ENCODE assay signal across 9 cellular contexts in genomic region chr4:6695660-6696581, GRCh38.
DNase-seq lines count a peak whose midpoint lies in the region; ATAC-seq and TF ChIP-seq lines count a peak whose summit lies in the region.
"Had no signal": no experiment of that assay in that cellular context is flagged by ENCODE, and none has a peak within 500 bp of the region (broad histone marks: within the 10 kb centered on the region; RNA-seq: fewer than 3 reads in every experiment).

No MANE protein-coding gene starts in this region.

- peaks cover 69 to 73% of the 10 kb centered on the region in 2 donors for H3K4me1 Mint-ChIP-seq in effector memory CD8-positive, alpha-beta T cell (ENCODE audit: low read depth in 2 of 2)

- peaks cover 14% of the 10 kb centered on the region for H3K36me3 Mint-ChIP-seq in effector memory CD8-positive, alpha-beta T cell (ENCODE audit: insufficient read depth)

- POLR2A ChIA-PET in HEK293 (lab: Yijun Ruan, JAX) = no interaction called here

- peaks cover 0 to 5% of the 10 kb centered on the region in 2 experiments; a peak in 1 of 3 replicates for H3K36me3 ChIP-seq in HEK293 (ENCODE audit: control insufficient read depth in 2 of 2, insufficient read depth in 1 of 2, low read length in 2 of 2)
- H3K36me3 ChIP-seq: HAP-1 had no signal

- H3K4me1 ChIP-seq in HEK293 (ENCODE audit: control insufficient read depth, insufficient read depth, low read length) = no peaks in the 10 kb centered on the region
- H3K4me1 ChIP-seq: HAP-1 had no signal

- ATAC-seq in effector memory CD8-positive, alpha-beta T cell (replicated peaks) = peak; percentile 85
- no peak for ATAC-seq in HG03095 (IDR thresholded peaks at IDR 0.05; ENCODE audit: unreplicated experiment)

- H3K27ac ChIP-seq in HEK293 (ENCODE audit: extremely low read depth, low read depth, low read length) (no peak overlapping the region), skin epidermis (peak overlapping the region in 20 of 21 experiments; percentile 50 to 94 (median 74))

- peak overlapping the region; percentile 93 to 98 for H3K27ac Mint-ChIP-seq in effector memory CD8-positive, alpha-beta T cell

- H3K4me3 Mint-ChIP-seq in effector memory CD8-positive, alpha-beta T cell = peak overlapping the region; percentile 66 to 68

- peak; percentile 62 for DNase-seq in T-helper 22 cell (ENCODE audit: low read depth)
- DNase-seq in effector memory CD8-positive, alpha-beta T cell = peak; percentile 47 to 59 (median 52)
- no peak for DNase-seq in NCI-H2107 (lab: John Stamatoyannopoulos, UW)
- no peak for DNase-seq in NCI-H2029 (lab: John Stamatoyannopoulos, UW)
- no peak for DNase-seq in medulla oblongata (ENCODE audit: extremely low spot score)

- H3K27me3 Mint-ChIP-seq in effector memory CD8-positive, alpha-beta T cell = no peaks in the 10 kb centered on the region

- H3K4me3 ChIP-seq in HEK293 (ENCODE audit: low read depth, low read length) = no peak overlapping the region
- H3K4me3 ChIP-seq in skin epidermis = peak overlapping the region in 1 of 7 experiments; percentile 6
- H3K4me3 ChIP-seq: HAP-1 had no signal

- CTCF ChIA-PET in HEK293 (lab: Yijun Ruan, JAX) = interaction anchor here (0.6 to 0.7 kb wide), 2 partner anchors 15 to 1746 kb away, joined by 3 read pairs; no protein-coding TSS in a partner anchor

- H3K9me3 ChIP-seq in HEK293 (ENCODE audit: control insufficient read depth, insufficient read depth, low read depth, low read length) = no peaks in the 10 kb centered on the region
- H3K9me3 ChIP-seq: HAP-1 had no signal

- no peak for TF ChIP-seq CTCF in HEK293 (tag by site-specific recombination; IDR thresholded peaks at IDR 0.05)

- no peaks in the 10 kb centered on the region for H3K9me3 Mint-ChIP-seq in effector memory CD8-positive, alpha-beta T cell

TF ChIP-seq in HEK293, 187 proteins besides CTCF, POLR2A, EP300 and RAD21:
- TF ChIP-seq ZNF341 (tag by site-specific recombination; IDR thresholded peaks at IDR 0.05; ENCODE audit: low read depth) = no peak; the same call in none of the 2 replicates
- TF ChIP-seq ZNF837 (tag by site-specific recombination; IDR thresholded peaks at IDR 0.05) = no peak
- peak; percentile 87 for TF ChIP-seq ZNF449 (tag by site-specific recombination; IDR thresholded peaks at IDR 0.05)
- TF ChIP-seq ZBTB8A (tag by site-specific recombination; IDR thresholded peaks at IDR 0.05) = peak; percentile 65; the same call in 1 of the 2 replicates

Comparison
In these comparisons a context has a peak if more than half of its experiments do, and no peak if none do; other contexts are left out.
1. DNase-seq: peak in T-helper 22 cell (single experiment) and effector memory CD8-positive, alpha-beta T cell (3 of 3); none in NCI-H2107 (single experiment), NCI-H2029 (single experiment) and medulla oblongata (single experiment).